Comparison of ENCODE assay signal across 19 cellular contexts in the genomic region with DNA sequence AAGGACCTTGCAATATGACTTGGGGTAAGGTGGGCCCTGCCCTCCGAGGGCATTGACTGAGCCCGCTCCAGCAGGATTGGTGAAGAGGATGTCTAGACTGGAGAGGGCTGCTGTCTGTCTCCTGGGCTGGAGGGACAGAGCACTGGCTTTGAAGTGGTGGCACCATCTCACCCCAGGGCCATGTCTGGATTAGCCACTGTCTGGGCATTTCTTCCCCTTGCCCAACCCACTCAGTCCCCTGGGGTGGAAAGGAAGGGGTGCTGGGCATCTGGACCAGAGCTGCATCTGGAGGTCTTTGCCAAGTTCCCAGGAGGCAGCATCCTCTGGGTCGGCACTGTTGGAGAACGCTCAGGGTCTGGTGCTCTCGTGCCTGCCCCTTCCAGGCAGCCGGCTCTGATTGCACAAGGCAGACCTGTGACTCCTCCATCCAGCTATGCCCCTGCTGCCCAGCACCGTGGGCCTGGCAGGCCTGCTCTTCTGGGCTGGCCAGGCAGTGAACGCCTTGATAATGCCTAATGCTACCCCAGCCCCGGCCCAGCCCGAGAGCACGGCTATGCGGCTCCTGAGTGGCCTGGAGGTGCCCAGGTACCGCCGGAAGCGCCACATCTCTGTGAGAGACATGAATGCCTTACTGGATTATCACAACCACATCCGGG. TPM values are rescaled to one million over a fixed set of nuclear protein-coding genes. Genes with fewer than 3 reads are reported as not detected.
A peak's percentile ranks its signal among the peaks of the same experiment; 100 is the strongest.
DNase-seq lines count a peak whose midpoint lies in the region; TF ChIP-seq lines count a peak whose summit lies in the region.
"Had no signal": no experiment of that assay in that cellular context is flagged by ENCODE, and none has a peak within 500 bp of the region (broad histone marks: within the 10 kb centered on the region; RNA-seq: fewer than 3 reads in every experiment).

A gene with protein sequence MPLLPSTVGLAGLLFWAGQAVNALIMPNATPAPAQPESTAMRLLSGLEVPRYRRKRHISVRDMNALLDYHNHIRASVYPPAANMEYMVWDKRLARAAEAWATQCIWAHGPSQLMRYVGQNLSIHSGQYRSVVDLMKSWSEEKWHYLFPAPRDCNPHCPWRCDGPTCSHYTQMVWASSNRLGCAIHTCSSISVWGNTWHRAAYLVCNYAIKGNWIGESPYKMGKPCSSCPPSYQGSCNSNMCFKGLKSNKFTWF (plus strand): TSS at position 319 of the 656 bp plus-strand sequence. CDS start 115 bp downstream, at position 434.

- H2BK5ac ChIP-seq in neuronal stem cell (ENCODE audit: low read length) = no peak within 1 kb of the TSS

- no peak within 1 kb of the TSS for H3K4me2 ChIP-seq in neuronal stem cell (ENCODE audit: insufficient read depth, low read length, poor library complexity, severe bottlenecking)
- H3K4me2 ChIP-seq: PC-9 had no signal

- H3K9ac ChIP-seq in NT2/D1 (ENCODE audit: insufficient read length, low read depth) = peak within 1 kb of the TSS; percentile 36
- peak within 1 kb of the TSS; percentile 38 for H3K9ac ChIP-seq in neuronal stem cell (ENCODE audit: low read depth, low read length, poor library complexity)

- peak within 1 kb of the TSS; percentile 25 for H3K23ac ChIP-seq in neuronal stem cell (ENCODE audit: low read depth, low read length, poor library complexity)

- H3K27me3 ChIP-seq in NT2/D1 (ENCODE audit: insufficient read depth, insufficient read length) (no peaks in the 10 kb centered on the region), neuronal stem cell (ENCODE audit: control insufficient read depth in 3 of 3, insufficient read depth in 3 of 3, low read depth in 1 of 3, low read length in 3 of 3) (peaks cover 0 to 27% (median 0%) of the 10 kb centered on the region in 3 experiments)

- no peak within 1 kb of the TSS for H4K91ac ChIP-seq in neuronal stem cell (ENCODE audit: low read depth, low read length, poor library complexity)

- H3K27ac ChIP-seq in neuronal stem cell (replicated peaks; ENCODE audit: low read length) = no peak within 1 kb of the TSS
- no peak within 1 kb of the TSS for H3K27ac ChIP-seq in RWPE1
- H3K27ac ChIP-seq: PC-9, SJCRH30 had no signal

- no peak for TF ChIP-seq CTCF in RWPE1 (conservative IDR thresholded peaks at IDR 0.05; ENCODE audit: low read depth)

- H2BK12ac ChIP-seq in neuronal stem cell (ENCODE audit: low read length) = no peak within 1 kb of the TSS

- POLR2A ChIA-PET in RWPE1 (lab: Yijun Ruan, JAX; ENCODE audit: low non-redundant PET) = no interaction called here

- H2AFZ ChIP-seq in neuronal stem cell (ENCODE audit: low read length) = peak within 1 kb of the TSS; percentile 41
- H2AFZ ChIP-seq: PC-9 had no signal

- WGBS in neuronal stem cell (ENCODE audit: extremely low coverage in 2 of 2, insufficient read length in 2 of 2, insufficient replicate concordance in 1 of 2), 2 donors = no CpG with 5 or more reads among the region's 16 CpGs

- H3K4ac ChIP-seq in neuronal stem cell (ENCODE audit: low read length) = no peak within 1 kb of the TSS

- CTCF ChIA-PET in RWPE1 (lab: Yijun Ruan, JAX) = no interaction called here

- no peak within 1 kb of the TSS for H3K14ac ChIP-seq in neuronal stem cell (ENCODE audit: low read length)

- H3K36me3 ChIP-seq in NT2/D1 (ENCODE audit: insufficient read depth, insufficient read length, low read length) (no peaks in the 10 kb centered on the region), neuronal stem cell (replicated peaks in 1 of 2; ENCODE audit: control insufficient read depth in 2 of 2, insufficient read depth in 2 of 2, low read length in 2 of 2) (no peaks in the 10 kb centered on the region)
- H3K36me3 ChIP-seq: SJCRH30 had no signal

- H3K4me3 ChIP-seq in NT2/D1 (ENCODE audit: insufficient read length, low read depth) (no peak within 1 kb of the TSS), neuronal stem cell (ENCODE audit: low read length in 2 of 2) (no peak within 1 kb of the TSS)
- H3K4me3 ChIP-seq: GM12878, PC-9, SJCRH30 had no signal

- H3K4me1 ChIP-seq in NT2/D1 (ENCODE audit: insufficient read depth, insufficient read length) (peaks cover 4% of the 10 kb centered on the region), neuronal stem cell (ENCODE audit: control insufficient read depth in 2 of 2, insufficient read depth in 1 of 2, low read depth in 1 of 2, low read length in 2 of 2) (no peaks in the 10 kb centered on the region)
- H3K4me1 ChIP-seq: SJCRH30 had no signal

- DNase-seq in COLO668 (lab: John Stamatoyannopoulos, UW; ENCODE audit: unreplicated experiment) = peak; percentile 75
- no peak for DNase-seq in NT2/D1 (ENCODE audit: low read depth, low spot score)
- peak; percentile 76 for DNase-seq in islet precursor cell
- no peak for DNase-seq in neuronal stem cell (ENCODE audit: low spot score)
- no peak for DNase-seq in RWPE1 (ENCODE audit: low spot score)
- DNase-seq in A172 (ENCODE audit: low spot score) = no peak
- no peak for DNase-seq in H4 (ENCODE audit: low spot score)
- no peak for DNase-seq in stimulated activated CD4-positive, alpha-beta T cell treated with anti-CD3 and anti-CD28 coated beads, Interleukin-2, amount 100 ng/mL, for 48 hours
- DNase-seq: CD4-positive, alpha-beta T cell; DMS153; NCI-H1417 treated with DMSO at 0.1 percent for 48 hours; NCI-H187 treated with DMSO at 0.1 percent for 48 hours; NCI-H226; NCI-H524; PC-9; SJCRH30 had no signal

- H2BK15ac ChIP-seq in neuronal stem cell (ENCODE audit: low read length) = peak within 1 kb of the TSS; percentile 6

- H3K79me1 ChIP-seq in neuronal stem cell (ENCODE audit: low read depth, low read length) = no peaks in the 10 kb centered on the region

- H3K9me3 ChIP-seq in NT2/D1 (ENCODE audit: insufficient read depth, low read length) (no peaks in the 10 kb centered on the region), neuronal stem cell (replicated peaks in 1 of 2; ENCODE audit: control insufficient read depth in 2 of 2, insufficient read depth in 1 of 2, low read depth in 1 of 2, low read length in 2 of 2) (no peaks in the 10 kb centered on the region)
- H3K9me3 ChIP-seq: SJCRH30 had no signal

- H4K8ac ChIP-seq in neuronal stem cell (ENCODE audit: low read depth, low read length) = no peak within 1 kb of the TSS

- H3K18ac ChIP-seq in neuronal stem cell (ENCODE audit: low read length) = peak within 1 kb of the TSS; percentile 55

- H2BK120ac ChIP-seq in neuronal stem cell (ENCODE audit: low read depth, low read length) = no peak within 1 kb of the TSS

- H2AK5ac ChIP-seq in neuronal stem cell (ENCODE audit: low read depth, low read length) = peak within 1 kb of the TSS; percentile 47

RNA-seq across cellular contexts. Expression of the gene that starts here (rescaled TPM):
- polyA plus RNA-seq in neuronal stem cell (2013, experiment 1 of 2) = 0.03 TPM
- polyA plus RNA-seq in neuronal stem cell (2013, experiment 2 of 2) = 0.03 TPM
- total RNA-seq in A172 (2014; rRNA removed; shearing (Covaris generic)) = not detected in 2 replicates
- not detected in 2 replicates for total RNA-seq in H4 (2014; rRNA removed; shearing (Covaris generic))
- total RNA-seq: CD4-positive, alpha-beta T cell; GM12878; M059J; PC-9; SJCRH30 had no signal
- polyA plus RNA-seq: BJ, GM12878 had no signal

Comparison
In these comparisons a context has a peak if more than half of its experiments do, and no peak if none do; other contexts are left out.
1. DNase-seq: peak in COLO668 (single experiment) and islet precursor cell (single experiment); none in NT2/D1 (single experiment), neuronal stem cell (single experiment), RWPE1 (single experiment), A172 (single experiment), H4 (single experiment) and stimulated activated CD4-positive, alpha-beta T cell treated with anti-CD3 and anti-CD28 coated beads, Interleukin-2, amount 100 ng/mL, for 48 hours (0 of 2).